ENCODE assay signal across 1 cellular context in the genomic region with DNA sequence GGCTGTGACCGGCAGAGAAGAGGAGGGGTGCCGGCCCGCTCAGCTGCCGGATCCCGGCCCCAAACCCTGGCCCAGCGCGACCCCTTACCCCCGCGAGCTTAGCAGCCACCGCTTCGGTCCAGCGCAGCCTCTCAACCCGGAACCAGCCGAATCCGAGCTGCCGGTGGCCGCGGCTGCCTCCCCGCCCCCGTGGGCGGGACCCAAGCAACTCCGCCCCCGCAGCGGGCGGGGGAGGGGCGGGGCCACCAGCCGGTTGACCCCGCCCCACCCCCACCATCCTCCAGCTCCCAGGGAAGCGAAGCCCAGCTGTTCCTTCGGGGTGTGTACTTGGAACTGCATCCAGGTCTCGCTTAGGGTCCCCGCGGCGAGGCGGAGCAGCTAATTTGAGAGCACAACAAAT.
A peak's percentile ranks its signal among the peaks of the same experiment; 100 is the strongest.
TF ChIP-seq lines count a peak whose summit lies in the region.

Gene TRIM62 (minus strand): TSS at position 138 of the 400 bp plus-strand sequence. CDS start 611 bp downstream, outside the sequence.

TF ChIP-seq in K562, 482 proteins besides CTCF, POLR2A, EP300 and RAD21 (continued from another document):
- TF ChIP-seq RBFOX2 (IDR thresholded peaks at IDR 0.05; ENCODE audit: low read depth, low read length) (peak; percentile 58; the same call in 1 of the 2 replicates), ARNT (IDR thresholded peaks at IDR 0.05) (no peak), ZNF830 (CRISPR knock-in tag; IDR thresholded peaks at IDR 0.05) (no peak), EGR1 (conservative IDR thresholded peaks at IDR 0.05) (peak; percentile 95), ZBTB7A (IDR thresholded peaks at IDR 0.05; ENCODE audit: borderline replicate concordance, control insufficient read depth, low read depth, low read length) (peak; percentile 63; the same call in 1 of the 2 replicates), PYGO2 (tag; IDR thresholded peaks at IDR 0.05) (no peak), ELF1 (tag; IDR thresholded peaks at IDR 0.05) (peak; percentile 83), ZKSCAN3 (CRISPR knock-in tag; IDR thresholded peaks at IDR 0.05) (no peak), HMGN3 (IDR thresholded peaks at IDR 0.05; ENCODE audit: borderline replicate concordance, extremely low read depth, insufficient read length, low read depth, low read length) (peak; percentile 94), HDAC6 (IDR thresholded peaks at IDR 0.05; ENCODE audit: low read depth, low read length) (0 out of 2 replicates have a peak, but pooled peaks have one; percentile 37), POLR2G (IDR thresholded peaks at IDR 0.05; ENCODE audit: low read depth, low read length) (peak; percentile 74), NEUROD1 (IDR thresholded peaks at IDR 0.05; ENCODE audit: borderline replicate concordance, low read depth, low read length, partially characterized antibody) (peak; percentile 47), NR2C2 (CRISPR knock-in tag; IDR thresholded peaks at IDR 0.05) (no peak), NR2C2 (tag; IDR thresholded peaks at IDR 0.05) (peak; percentile 84), SMARCA4 (IDR thresholded peaks at IDR 0.05) (0 out of 2 replicates have a peak, but pooled peaks have one; percentile 8), VEZF1 (CRISPR knock-in tag; IDR thresholded peaks at IDR 0.05) (peak; percentile 87), SAFB2 (IDR thresholded peaks at IDR 0.05; ENCODE audit: borderline replicate concordance, low read depth, low read length, severe bottlenecking) (no peak), ESRRA (IDR thresholded peaks at IDR 0.05; ENCODE audit: borderline replicate concordance, low read depth) (0 out of 2 replicates have a peak, but pooled peaks have one; percentile 15), DACH1 (IDR thresholded peaks at IDR 0.05; ENCODE audit: partially characterized antibody) (peak; percentile 65), PHF8 (IDR thresholded peaks at IDR 0.05; ENCODE audit: borderline replicate concordance, low read length) (peak; percentile 45; the same call in 1 of the 2 replicates), RCOR1 (IDR thresholded peaks at IDR 0.05; ENCODE audit: borderline replicate concordance in 1 of 2, low read depth in 2 of 2, low read length in 2 of 2) (0 out of 4 replicates have a peak, but pooled peaks have one; percentile 24 to 39), TAF1 (IDR thresholded peaks at IDR 0.05; ENCODE audit: control insufficient read depth, extremely low read depth, insufficient read depth, low read length, severe bottlenecking) (peak; percentile 22), RBM17 (IDR thresholded peaks at IDR 0.05; ENCODE audit: borderline replicate concordance, low read depth, low read length) (no peak), PCBP2 (IDR thresholded peaks at IDR 0.05; ENCODE audit: low read depth, low read length, poor library complexity, severe bottlenecking) (peak; percentile 42), MBD2 (IDR thresholded peaks at IDR 0.05; ENCODE audit: borderline replicate concordance, low read depth) (peak; percentile 14; the same call in 1 of the 2 replicates), TEAD4 (IDR thresholded peaks at IDR 0.05; ENCODE audit: low read length) (no peak), TEAD4 (CRISPR knock-in tag; IDR thresholded peaks at IDR 0.05; ENCODE audit: borderline replicate concordance) (no peak)
- TF ChIP-seq, protein P1, sequence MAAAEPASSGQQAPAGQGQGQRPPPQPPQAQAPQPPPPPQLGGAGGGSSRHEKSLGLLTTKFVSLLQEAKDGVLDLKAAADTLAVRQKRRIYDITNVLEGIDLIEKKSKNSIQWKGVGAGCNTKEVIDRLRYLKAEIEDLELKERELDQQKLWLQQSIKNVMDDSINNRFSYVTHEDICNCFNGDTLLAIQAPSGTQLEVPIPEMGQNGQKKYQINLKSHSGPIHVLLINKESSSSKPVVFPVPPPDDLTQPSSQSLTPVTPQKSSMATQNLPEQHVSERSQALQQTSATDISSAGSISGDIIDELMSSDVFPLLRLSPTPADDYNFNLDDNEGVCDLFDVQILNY (CRISPR knock-in tag; IDR thresholded peaks at IDR 0.05) = no peak
- TF ChIP-seq, protein P2, sequence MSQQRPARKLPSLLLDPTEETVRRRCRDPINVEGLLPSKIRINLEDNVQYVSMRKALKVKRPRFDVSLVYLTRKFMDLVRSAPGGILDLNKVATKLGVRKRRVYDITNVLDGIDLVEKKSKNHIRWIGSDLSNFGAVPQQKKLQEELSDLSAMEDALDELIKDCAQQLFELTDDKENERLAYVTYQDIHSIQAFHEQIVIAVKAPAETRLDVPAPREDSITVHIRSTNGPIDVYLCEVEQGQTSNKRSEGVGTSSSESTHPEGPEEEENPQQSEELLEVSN (IDR thresholded peaks at IDR 0.05; ENCODE audit: borderline replicate concordance in 1 of 2, extremely low read depth in 1 of 2, insufficient read depth in 1 of 2, insufficient read length in 1 of 2, low read depth in 1 of 2, low read length in 1 of 2, poor library complexity in 1 of 2, severe bottlenecking in 1 of 2) = peak in 1 of 2 experiments; percentile 23
- TF ChIP-seq, protein P3, sequence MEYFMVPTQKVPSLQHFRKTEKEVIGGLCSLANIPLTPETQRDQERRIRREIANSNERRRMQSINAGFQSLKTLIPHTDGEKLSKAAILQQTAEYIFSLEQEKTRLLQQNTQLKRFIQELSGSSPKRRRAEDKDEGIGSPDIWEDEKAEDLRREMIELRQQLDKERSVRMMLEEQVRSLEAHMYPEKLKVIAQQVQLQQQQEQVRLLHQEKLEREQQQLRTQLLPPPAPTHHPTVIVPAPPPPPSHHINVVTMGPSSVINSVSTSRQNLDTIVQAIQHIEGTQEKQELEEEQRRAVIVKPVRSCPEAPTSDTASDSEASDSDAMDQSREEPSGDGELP (CRISPR knock-in tag; IDR thresholded peaks at IDR 0.05; ENCODE audit: borderline replicate concordance) = peak; percentile 86
- TF ChIP-seq, protein P4, sequence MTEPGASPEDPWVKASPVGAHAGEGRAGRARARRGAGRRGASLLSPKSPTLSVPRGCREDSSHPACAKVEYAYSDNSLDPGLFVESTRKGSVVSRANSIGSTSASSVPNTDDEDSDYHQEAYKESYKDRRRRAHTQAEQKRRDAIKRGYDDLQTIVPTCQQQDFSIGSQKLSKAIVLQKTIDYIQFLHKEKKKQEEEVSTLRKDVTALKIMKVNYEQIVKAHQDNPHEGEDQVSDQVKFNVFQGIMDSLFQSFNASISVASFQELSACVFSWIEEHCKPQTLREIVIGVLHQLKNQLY (CRISPR knock-in tag; conservative IDR thresholded peaks at IDR 0.05) = no peak
- TF ChIP-seq, protein P5, sequence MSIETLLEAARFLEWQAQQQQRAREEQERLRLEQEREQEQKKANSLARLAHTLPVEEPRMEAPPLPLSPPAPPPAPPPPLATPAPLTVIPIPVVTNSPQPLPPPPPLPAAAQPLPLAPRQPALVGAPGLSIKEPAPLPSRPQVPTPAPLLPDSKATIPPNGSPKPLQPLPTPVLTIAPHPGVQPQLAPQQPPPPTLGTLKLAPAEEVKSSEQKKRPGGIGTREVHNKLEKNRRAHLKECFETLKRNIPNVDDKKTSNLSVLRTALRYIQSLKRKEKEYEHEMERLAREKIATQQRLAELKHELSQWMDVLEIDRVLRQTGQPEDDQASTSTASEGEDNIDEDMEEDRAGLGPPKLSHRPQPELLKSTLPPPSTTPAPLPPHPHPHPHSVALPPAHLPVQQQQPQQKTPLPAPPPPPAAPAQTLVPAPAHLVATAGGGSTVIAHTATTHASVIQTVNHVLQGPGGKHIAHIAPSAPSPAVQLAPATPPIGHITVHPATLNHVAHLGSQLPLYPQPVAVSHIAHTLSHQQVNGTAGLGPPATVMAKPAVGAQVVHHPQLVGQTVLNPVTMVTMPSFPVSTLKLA (conservative IDR thresholded peaks at IDR 0.05) = peak in 1 of 2 experiments; percentile 39; a peak in 2 of 4 replicates
